Comparison of ENCODE assay signal across 18 cellular contexts in the genomic region with DNA sequence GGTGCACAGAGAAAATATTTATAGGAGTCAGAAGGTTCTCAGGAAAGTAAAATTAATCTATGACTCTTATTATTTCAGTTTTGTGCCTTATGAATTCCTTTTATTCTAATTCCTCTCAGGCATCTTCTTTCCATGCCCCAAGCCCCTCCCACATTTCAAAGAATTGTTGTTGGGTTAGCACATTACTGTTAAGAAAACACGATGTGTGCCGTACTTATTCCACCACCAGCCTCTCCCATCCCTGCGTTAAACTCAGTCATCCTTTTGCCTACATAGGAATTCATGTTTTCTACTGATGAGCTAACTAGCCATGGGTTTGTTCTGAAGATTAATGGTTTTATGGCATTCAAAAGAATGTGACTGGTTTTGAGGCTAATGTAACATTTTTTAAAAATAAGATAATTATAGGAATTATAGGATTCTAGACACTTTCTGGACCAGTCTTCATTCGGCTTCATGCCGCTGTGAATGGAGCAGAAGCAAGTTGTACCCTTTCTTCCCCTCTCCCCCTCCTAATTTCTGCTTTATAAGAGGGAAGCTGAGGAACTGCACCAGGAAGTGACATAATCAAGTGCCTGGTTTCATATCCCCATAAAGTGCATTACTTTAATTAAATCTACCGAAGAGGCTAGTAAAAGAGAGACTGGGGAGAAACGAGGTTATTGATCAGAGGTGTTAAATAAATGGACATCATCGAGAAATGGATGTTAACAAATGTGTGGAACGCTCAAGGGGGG. TPM values are rescaled to one million over a fixed set of nuclear protein-coding genes. Genes with fewer than 3 reads are reported as not detected.
DNase-seq lines count a peak whose midpoint lies in the region; ATAC-seq, FAIRE-seq and TF ChIP-seq lines count a peak whose summit lies in the region.
"Had no signal": no experiment of that assay in that cellular context is flagged by ENCODE, and none has a peak within 500 bp of the region (broad histone marks: within the 10 kb centered on the region; RNA-seq: fewer than 3 reads in every experiment).

No MANE protein-coding gene starts in this region.

- H4K5ac ChIP-seq in mesendoderm (ENCODE audit: low read length): no peak overlapping the region

- TF ChIP-seq EP300 in A549 (IDR thresholded peaks at IDR 0.05): no peak

- no peak for TF ChIP-seq CTCF in A549 (IDR thresholded peaks at IDR 0.05)
- TF ChIP-seq CTCF in lower lobe of right lung (IDR thresholded peaks at IDR 0.05): no peak

- no peak overlapping the region for H2AK5ac ChIP-seq in mesendoderm (ENCODE audit: low read length)

- H3K4me1 ChIP-seq in A549 (peaks cover 39% of the 10 kb centered on the region), lower lobe of right lung (peaks cover 13% of the 10 kb centered on the region), mesendoderm (ENCODE audit: control insufficient read depth, low read depth, low read length) (peaks cover 2% of the 10 kb centered on the region)

- TF ChIP-seq POLR2A in A549 (IDR thresholded peaks at IDR 0.05; ENCODE audit: low read length): no peak

- H3K79me2 ChIP-seq in mesendoderm (ENCODE audit: control insufficient read depth, insufficient read depth, low read length): no peaks in the 10 kb centered on the region

- H2BK5ac ChIP-seq in mesendoderm (ENCODE audit: low read length): no peak overlapping the region

- H3K56ac ChIP-seq in mesendoderm (ENCODE audit: low read length): no peak overlapping the region

- no peak overlapping the region for H3K23ac ChIP-seq in mesendoderm (ENCODE audit: low read length)

- POLR2A ChIA-PET in A549 (lab: Yijun Ruan, JAX): interaction anchor here (1.5 kb wide), 1 partner anchor 12 kb away, joined by 6 read pairs; the partner anchor contains the start of gene MB21D2

- H3K27me3 ChIP-seq in lower lobe of right lung (ENCODE audit: low read depth) (no peaks in the 10 kb centered on the region), mesendoderm (ENCODE audit: insufficient read depth, low read length, poor library complexity) (no peaks in the 10 kb centered on the region)

- H3K27ac ChIP-seq in A549: peak overlapping the region in 1 of 2 experiments; percentile 28; a peak in 1 of 6 replicates
- no peak overlapping the region for H3K27ac ChIP-seq in lower lobe of right lung
- no peak overlapping the region for H3K27ac ChIP-seq in mesendoderm (ENCODE audit: low read depth, low read length)

- no peak for DNase-seq in A549 (ENCODE audit: low read depth in 1 of 2, low spot score in 1 of 2)
- DNase-seq in HCEC 1CT: peak; percentile 2
- DNase-seq in SKM-1 treated with dmso at 0.1 percent for 144 hours (lab: John Stamatoyannopoulos, UW; ENCODE audit: unreplicated experiment): peak; percentile 58
- no peak for DNase-seq in lower lobe of right lung
- no peak for DNase-seq in mesendoderm
- DNase-seq in NCI-H2227 (lab: John Stamatoyannopoulos, UW; ENCODE audit: unreplicated experiment): no peak
- DNase-seq: activated CD4-positive, alpha-beta T cell treated with anti-CD3 and anti-CD28 coated beads for 36 hours; activated naive CD4-positive, alpha-beta T cell treated with anti-CD3 and anti-CD28 coated beads for 36 hours; effector CD4-positive, alpha-beta T cell; H9; nephron progenitor cell; retina; RPMI8226; stimulated activated CD4-positive, alpha-beta T cell treated with anti-CD3 and anti-CD28 coated beads, Interleukin-2, amount 100 ng/mL, for 24 hours had no signal

- ATAC-seq in A549 (no peak), lower lobe of right lung (peak; percentile 55 to 67), GM21390 (IDR thresholded peaks at IDR 0.05; ENCODE audit: unreplicated experiment) (no peak), GM18858 (IDR thresholded peaks at IDR 0.05; ENCODE audit: unreplicated experiment) (no peak)
- ATAC-seq: activated CD4-positive, alpha-beta T cell treated with anti-CD3 and anti-CD28 coated beads for 36 hours; K562 had no signal

- H3K9me3 ChIP-seq in A549 (no peaks in the 10 kb centered on the region), lower lobe of right lung (no peaks in the 10 kb centered on the region)

- no peak for FAIRE-seq in A549 (lab: Jason Lieb, UNC)
- FAIRE-seq: D721Med, K562 had no signal

- no peaks in the 10 kb centered on the region for H3K79me1 ChIP-seq in mesendoderm (ENCODE audit: low read length)

- H3K4me2 ChIP-seq in A549 (peak overlapping the region; percentile 63), mesendoderm (ENCODE audit: low read length) (no peak overlapping the region)

- no peak overlapping the region for H3K4me3 ChIP-seq in A549
- H3K4me3 ChIP-seq in lower lobe of right lung: no peak overlapping the region
- H3K4me3 ChIP-seq in mesendoderm (ENCODE audit: low read length): no peak overlapping the region
- H3K4me3 ChIP-seq: K562 had no signal

- intact Hi-C loops in lower lobe of right lung (cut with DNase I): no loop called here

- H3K9ac ChIP-seq in mesendoderm (ENCODE audit: low read length): no peak overlapping the region

- H2BK120ac ChIP-seq in mesendoderm (ENCODE audit: low read depth, low read length): no peak overlapping the region

- no peak overlapping the region for H3K4ac ChIP-seq in mesendoderm (ENCODE audit: low read depth, low read length)

- TF ChIP-seq RAD21 in A549 (conservative IDR thresholded peaks at IDR 0.05 in 1 of 2, IDR thresholded peaks at IDR 0.05 in 1 of 2): no peak

- no peak overlapping the region for H3K18ac ChIP-seq in mesendoderm (ENCODE audit: low read length)

- H2BK15ac ChIP-seq in mesendoderm (replicated peaks; ENCODE audit: low read depth): no peak overlapping the region

- CTCF ChIA-PET in A549 (lab: Yijun Ruan, JAX): interaction anchor here (0.6 to 1.4 kb wide), 2 partner anchors 25 to 113 kb away, joined by 3 to 6 read pairs; no protein-coding TSS in a partner anchor

- 80% methylated on average over 9 of the region's 9 CpGs for WGBS in A549 (ENCODE audit: missing lambda C conversion rate)
- no CpG with 5 or more reads among the region's 9 CpGs for WGBS in mesendoderm (ENCODE audit: extremely low coverage, insufficient coverage, low lambda C conversion rate)

- H4K8ac ChIP-seq in mesendoderm (ENCODE audit: low read depth, low read length): no peak overlapping the region

- H3K36me3 ChIP-seq in lower lobe of right lung (no peaks in the 10 kb centered on the region), mesendoderm (ENCODE audit: control insufficient read depth, insufficient read depth, low read length) (no peaks in the 10 kb centered on the region)

TF ChIP-seq in A549, 52 proteins besides CTCF, POLR2A, EP300 and RAD21:
- TF ChIP-seq PBX3 (IDR thresholded peaks at IDR 0.05) (no peak), MYC (IDR thresholded peaks at IDR 0.05; ENCODE audit: borderline replicate concordance, low read length) (no peak)

RNA-seq across cellular contexts. Expression of gene MB21D2, which starts 12.3 kb away (rescaled TPM):
- polyA plus RNA-seq in A549 (2011; rRNA removed) (6.6 and 7.5 TPM in 2 replicates), A549 (2017; fragmentation: RNase III; extraction: RNeasy Plus Mini Kit Qiagen cat#74134 plus additional on column Dnase treatment) (4.8 to 5.5 TPM (median 5.4 TPM) in 3 replicates)
- polyA plus RNA-seq in A549 (2012; cell fraction: cytosol; rRNA removed): 3.3 and 4.3 TPM in 2 replicates
- 4.5 and 5.0 TPM in 2 replicates for polyA plus RNA-seq in A549 (2012; cell fraction: nucleus; rRNA removed)
- polyA minus RNA-seq in A549 (2011; rRNA and poly(A)+ RNA removed): 12.8 and 14.4 TPM in 2 replicates
- 5.0 TPM for total RNA-seq in lower lobe of right lung
- polyA plus RNA-seq in mesendoderm (2013, experiment 1 of 2): 19.5 TPM
- polyA plus RNA-seq in mesendoderm (2013, experiment 2 of 2): 19.5 TPM
- total RNA-seq: K562 had no signal

Comparison
In these comparisons a context has a peak if more than half of its experiments do, and no peak if none do; other contexts are left out.
1. ATAC-seq: peak in lower lobe of right lung (2 of 2); none in A549 (0 of 2), GM21390 (single experiment) and GM18858 (single experiment).
2. DNase-seq: peak in HCEC 1CT (single experiment) and SKM-1 treated with dmso at 0.1 percent for 144 hours (single experiment); none in A549 (0 of 2), lower lobe of right lung (single experiment), mesendoderm (single experiment) and NCI-H2227 (single experiment).